Comparison of ENCODE assay signal across 8 cellular contexts in genomic region chr5:101390317-101390908, GRCh38.
DNase-seq lines count a peak whose midpoint lies in the region; ATAC-seq and TF ChIP-seq lines count a peak whose summit lies in the region.

No MANE protein-coding gene starts in this region.

- TF ChIP-seq CTCF in astrocyte of the spinal cord (IDR thresholded peaks at IDR 0.05; ENCODE audit: low read depth, low read length) = peak; percentile 66

- H3K4me3 ChIP-seq in astrocyte of the spinal cord (ENCODE audit: low read depth, low read length) = no peak overlapping the region

- DNase-seq in DMS53 (lab: John Stamatoyannopoulos, UW) = peak; percentile 92
- peak; percentile 26 for DNase-seq in NCI-H2029 treated with DMSO at 0.1 percent for 48 hours (lab: John Stamatoyannopoulos, UW)
- peak; percentile 67 for DNase-seq in astrocyte of the spinal cord (ENCODE audit: low read depth, low spot score)
- peak; percentile 57 for DNase-seq in kidney tubule cell (ENCODE audit: low spot score)
- DNase-seq in activated T-cell treated with anti-CD3 and anti-CD28 coated beads, Interleukin-2, amount 50 U/mL, for 48 hours = no peak
- no peak for DNase-seq in activated CD4-positive, alpha-beta T cell treated with anti-CD3 and anti-CD28 coated beads, Interleukin-2, amount 50 U/mL, for 48 hours

- in situ Hi-C loops in astrocyte of the spinal cord (cut with HindIII; ENCODE audit: low sequenced_read_pairs) = no loop called here

- ATAC-seq in GM21390 (IDR thresholded peaks at IDR 0.05; ENCODE audit: unreplicated experiment) (peak; percentile 44), HG03139 (IDR thresholded peaks at IDR 0.05; ENCODE audit: unreplicated experiment) (no peak)

Comparison
In these comparisons a context has a peak if more than half of its experiments do, and no peak if none do; other contexts are left out.
1. DNase-seq: peak in DMS53 (single experiment), NCI-H2029 treated with DMSO at 0.1 percent for 48 hours (single experiment), astrocyte of the spinal cord (single experiment) and kidney tubule cell (single experiment); none in activated T-cell treated with anti-CD3 and anti-CD28 coated beads, Interleukin-2, amount 50 U/mL, for 48 hours (0 of 2) and activated CD4-positive, alpha-beta T cell treated with anti-CD3 and anti-CD28 coated beads, Interleukin-2, amount 50 U/mL, for 48 hours (0 of 2).